1 cellular context compared by ENCODE assay signal in genomic region chr2:200584639-200585038, GRCh38.
TF ChIP-seq lines count a peak whose summit lies in the region.

No MANE protein-coding gene starts in this region.

TF ChIP-seq in HepG2, 621 proteins besides CTCF, POLR2A, EP300 and RAD21:
- no peak for TF ChIP-seq ZNF816 (CRISPR knock-in tag; IDR thresholded peaks at IDR 0.05; ENCODE audit: borderline replicate concordance)
- no peak for TF ChIP-seq ZFP36L2 (CRISPR knock-in tag; IDR thresholded peaks at IDR 0.05)
- no peak for TF ChIP-seq HDAC2 (CRISPR knock-in tag; IDR thresholded peaks at IDR 0.05)
- no peak for TF ChIP-seq SIN3A (IDR thresholded peaks at IDR 0.05; ENCODE audit: borderline replicate concordance, low read depth, low read length)
- TF ChIP-seq, protein P1, sequence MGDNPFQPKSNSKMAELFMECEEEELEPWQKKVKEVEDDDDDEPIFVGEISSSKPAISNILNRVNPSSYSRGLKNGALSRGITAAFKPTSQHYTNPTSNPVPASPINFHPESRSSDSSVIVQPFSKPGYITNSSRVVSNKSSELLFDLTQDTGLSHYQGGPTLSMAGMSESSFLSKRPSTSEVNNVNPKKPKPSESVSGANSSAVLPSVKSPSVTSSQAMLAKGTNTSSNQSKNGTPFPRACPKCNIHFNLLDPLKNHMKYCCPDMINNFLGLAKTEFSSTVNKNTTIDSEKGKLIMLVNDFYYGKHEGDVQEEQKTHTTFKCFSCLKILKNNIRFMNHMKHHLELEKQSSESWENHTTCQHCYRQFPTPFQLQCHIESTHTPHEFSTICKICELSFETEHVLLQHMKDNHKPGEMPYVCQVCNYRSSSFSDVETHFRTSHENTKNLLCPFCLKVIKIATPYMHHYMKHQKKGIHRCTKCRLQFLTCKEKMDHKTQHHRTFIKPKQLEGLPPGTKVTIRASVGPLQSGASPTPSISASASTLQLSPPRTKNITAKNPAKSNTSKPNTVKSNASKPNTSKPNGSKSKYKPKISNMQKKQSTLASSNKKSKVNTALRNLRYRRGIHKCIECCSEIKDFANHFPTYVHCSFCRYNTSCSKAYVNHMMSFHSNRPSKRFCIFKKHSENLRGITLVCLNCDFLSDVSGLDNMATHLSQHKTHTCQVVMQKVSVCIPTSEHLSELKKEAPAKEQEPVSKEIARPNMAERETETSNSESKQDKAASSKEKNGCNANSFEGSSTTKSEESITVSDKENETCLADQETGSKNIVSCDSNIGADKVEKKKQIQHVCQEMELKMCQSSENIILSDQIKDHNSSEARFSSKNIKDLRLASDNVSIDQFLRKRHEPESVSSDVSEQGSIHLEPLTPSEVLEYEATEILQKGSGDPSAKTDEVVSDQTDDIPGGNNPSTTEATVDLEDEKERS (CRISPR knock-in tag; IDR thresholded peaks at IDR 0.05), result no peak
- no peak for TF ChIP-seq ZNF367 (CRISPR knock-in tag; IDR thresholded peaks at IDR 0.05; ENCODE audit: borderline replicate concordance)
- TF ChIP-seq, protein P2, sequence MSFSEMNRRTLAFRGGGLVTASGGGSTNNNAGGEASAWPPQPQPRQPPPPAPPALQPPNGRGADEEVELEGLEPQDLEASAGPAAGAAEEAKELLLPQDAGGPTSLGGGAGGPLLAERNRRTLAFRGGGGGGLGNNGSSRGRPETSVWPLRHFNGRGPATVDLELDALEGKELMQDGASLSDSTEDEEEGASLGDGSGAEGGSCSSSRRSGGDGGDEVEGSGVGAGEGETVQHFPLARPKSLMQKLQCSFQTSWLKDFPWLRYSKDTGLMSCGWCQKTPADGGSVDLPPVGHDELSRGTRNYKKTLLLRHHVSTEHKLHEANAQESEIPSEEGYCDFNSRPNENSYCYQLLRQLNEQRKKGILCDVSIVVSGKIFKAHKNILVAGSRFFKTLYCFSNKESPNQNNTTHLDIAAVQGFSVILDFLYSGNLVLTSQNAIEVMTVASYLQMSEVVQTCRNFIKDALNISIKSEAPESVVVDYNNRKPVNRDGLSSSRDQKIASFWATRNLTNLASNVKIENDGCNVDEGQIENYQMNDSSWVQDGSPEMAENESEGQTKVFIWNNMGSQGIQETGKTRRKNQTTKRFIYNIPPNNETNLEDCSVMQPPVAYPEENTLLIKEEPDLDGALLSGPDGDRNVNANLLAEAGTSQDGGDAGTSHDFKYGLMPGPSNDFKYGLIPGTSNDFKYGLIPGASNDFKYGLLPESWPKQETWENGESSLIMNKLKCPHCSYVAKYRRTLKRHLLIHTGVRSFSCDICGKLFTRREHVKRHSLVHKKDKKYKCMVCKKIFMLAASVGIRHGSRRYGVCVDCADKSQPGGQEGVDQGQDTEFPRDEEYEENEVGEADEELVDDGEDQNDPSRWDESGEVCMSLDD (CRISPR knock-in tag; IDR thresholded peaks at IDR 0.05; ENCODE audit: borderline replicate concordance), result no peak
- no peak for TF ChIP-seq ZNF747 (CRISPR knock-in tag; IDR thresholded peaks at IDR 0.05; ENCODE audit: borderline replicate concordance)
- TF ChIP-seq ZNF776 (CRISPR knock-in tag; IDR thresholded peaks at IDR 0.05), result no peak
- TF ChIP-seq ZNF660 (CRISPR knock-in tag; IDR thresholded peaks at IDR 0.05; ENCODE audit: borderline replicate concordance, low read depth), result no peak
TF ChIP-seq in HepG2: peak in this region for 0.
